ENCODE assay signal across 9 cellular contexts in genomic region chr2:171771463-171771862, GRCh38.
"Had no signal": no experiment of that assay in that cellular context is flagged by ENCODE, and none has a peak within 500 bp of the region (broad histone marks: within the 10 kb centered on the region; RNA-seq: fewer than 3 reads in every experiment).

No MANE protein-coding gene starts in this region.

- ATAC-seq: HCT116 had no signal

- H3K4me3 ChIP-seq: GM23248, HAP-1 had no signal

- H3K36me3 ChIP-seq: HAP-1 had no signal

- H3K4me2 ChIP-seq: KMS-11 had no signal

- DNase-seq: GM23248, GOT3, H7, Karpas-422, KBM-7 had no signal

- FAIRE-seq: HTR-8/SVneo had no signal

- H2AFZ ChIP-seq: GM23248 had no signal

- H3K9ac ChIP-seq: GM23248, KMS-11 had no signal

- H3K4me1 ChIP-seq: HAP-1 had no signal

- H3K27ac ChIP-seq: GM23248, KMS-11 had no signal
